Comparison of ENCODE assay signal across 17 cellular contexts in genomic region chr10:95387383-95387782, GRCh38.
DNase-seq lines count a peak whose midpoint lies in the region; ATAC-seq and TF ChIP-seq lines count a peak whose summit lies in the region.
"Had no signal": no experiment of that assay in that cellular context is flagged by ENCODE, and none has a peak within 500 bp of the region (broad histone marks: within the 10 kb centered on the region; RNA-seq: fewer than 3 reads in every experiment).

No MANE protein-coding gene starts in this region.

- peaks cover 0 to 3% (median 0%) of the 10 kb centered on the region in 7 donors for H3K9me3 Mint-ChIP-seq in CD14-positive monocyte
- H3K9me3 Mint-ChIP-seq in activated B cell treated with CpG ODN at 0.5 μM for 24 hours: no peaks in the 10 kb centered on the region
- H3K9me3 Mint-ChIP-seq: activated T-cell treated with anti-CD3 and anti-CD28 coated beads, Interleukin-2, amount 50 U/mL, for 72 hours had no signal

- POLR2A ChIA-PET in activated B cell treated with CpG ODN at 0.5 μM for 24 hours (lab: Charles Lee): no interaction called here

- TF ChIP-seq CTCF in CD14-positive monocyte (IDR thresholded peaks at IDR 0.05) (no peak), activated B cell treated with CpG ODN at 0.5 μM for 24 hours (IDR thresholded peaks at IDR 0.05) (no peak)

- H3K36me3 Mint-ChIP-seq in CD14-positive monocyte (no peaks in the 10 kb centered on the region), activated B cell treated with CpG ODN at 0.5 μM for 24 hours (ENCODE audit: low read depth) (no peaks in the 10 kb centered on the region)

- peaks cover 0 to 1% (median 0%) of the 10 kb centered on the region in 3 donors for H3K27me3 Mint-ChIP-seq in CD14-positive monocyte (ENCODE audit: low read depth in 3 of 3)
- H3K27me3 Mint-ChIP-seq in activated B cell treated with CpG ODN at 0.5 μM for 24 hours: peaks cover 5% of the 10 kb centered on the region

- DNase-seq in CD14-positive monocyte (ENCODE audit: low spot score): no peak
- DNase-seq in activated B cell treated with CpG ODN at 0.5 μM for 24 hours: no peak
- DNase-seq in pons (ENCODE audit: low spot score): peak; percentile 76
- no peak for DNase-seq in activated CD4-positive, CD25-positive, alpha-beta regulatory T cell (lab: John Stamatoyannopoulos, UW)
- no peak for DNase-seq in amygdala (lab: John Stamatoyannopoulos, UW)
- DNase-seq in activated T-cell treated with anti-CD3 and anti-CD28 coated beads, Interleukin-2, amount 50 U/mL, for 48 hours: no peak
- DNase-seq: activated T-cell treated with anti-CD3 and anti-CD28 coated beads, Interleukin-2, amount 50 U/mL, for 72 hours; amniotic stem cell; COR-L47; erythroblast; GOT3; IMR-90; NCI-H1105; NCI-H2171 treated with DMSO at 0.1 percent for 48 hours; stimulated activated CD4-positive, alpha-beta T cell treated with anti-CD3 and anti-CD28 coated beads, Interleukin-12 subunit alpha, Interleukin-12 subunit beta, amount 100 ng/mL, for 4 hours had no signal

- intact Hi-C loops in CD14-positive monocyte (cut with micrococcal nuclease) (no loop called here), activated B cell treated with CpG ODN at 0.5 μM for 24 hours (cut with micrococcal nuclease) (no loop called here)

- H3K4me1 Mint-ChIP-seq in CD14-positive monocyte (peaks cover 14% of the 10 kb centered on the region), activated B cell treated with CpG ODN at 0.5 μM for 24 hours (peaks cover 8% of the 10 kb centered on the region)

- no peak overlapping the region for H3K4me3 Mint-ChIP-seq in CD14-positive monocyte
- H3K4me3 Mint-ChIP-seq in activated B cell treated with CpG ODN at 0.5 μM for 24 hours: no peak overlapping the region
- H3K4me3 Mint-ChIP-seq: activated T-cell treated with anti-CD3 and anti-CD28 coated beads, Interleukin-2, amount 50 U/mL, for 72 hours had no signal

- CTCF ChIA-PET in activated B cell treated with CpG ODN at 0.5 μM for 24 hours (lab: Charles Lee): no interaction called here

- ATAC-seq in HG02870 (IDR thresholded peaks at IDR 0.05; ENCODE audit: unreplicated experiment) (peak; percentile 33), activated B cell treated with CpG ODN at 0.5 μM for 24 hours (ENCODE audit: low read depth) (peak; percentile 34), HG03139 (IDR thresholded peaks at IDR 0.05; ENCODE audit: unreplicated experiment) (no peak)
- ATAC-seq: activated T-cell treated with anti-CD3 and anti-CD28 coated beads, Interleukin-2, amount 50 U/mL, for 72 hours had no signal

- peak overlapping the region; percentile 86 to 94 (median 93) for H3K27ac Mint-ChIP-seq in CD14-positive monocyte
- H3K27ac Mint-ChIP-seq in activated B cell treated with CpG ODN at 0.5 μM for 24 hours: no peak overlapping the region
- H3K27ac Mint-ChIP-seq: activated T-cell treated with anti-CD3 and anti-CD28 coated beads, Interleukin-2, amount 50 U/mL, for 72 hours had no signal
